8 cellular contexts compared by ENCODE assay signal in genomic region chr18:26574958-26575864, GRCh38. TPM values are rescaled to one million over a fixed set of nuclear protein-coding genes. Genes with fewer than 3 reads are reported as not detected.
A peak's percentile ranks its signal among the peaks of the same experiment; 100 is the strongest.
DNase-seq lines count a peak whose midpoint lies in the region; ATAC-seq, FAIRE-seq and TF ChIP-seq lines count a peak whose summit lies in the region.

No MANE protein-coding gene starts in this region.

- 26% methylated on average over 27 of the region's 27 CpGs for WGBS in GM12878 (ENCODE audit: insufficient coverage, insufficient replicate concordance, low lambda C conversion rate, missing lambda C conversion rate)

- no peak for TF ChIP-seq EP300 in GM12878 (IDR thresholded peaks at IDR 0.05; ENCODE audit: borderline replicate concordance in 1 of 2, control insufficient read depth in 1 of 2, low read depth in 2 of 2, low read length in 2 of 2)

- CTCF ChIA-PET in GM12878 (lab: Yijun Ruan, JAX), result interaction anchor here (0.9 to 1.2 kb wide), 3 partner anchors 11 to 74 kb away, joined by 3 to 4 read pairs (median 4); no protein-coding TSS in a partner anchor

- TF ChIP-seq RAD21 in GM12878 (IDR thresholded peaks at IDR 0.05; ENCODE audit: insufficient read depth, low read depth, low read length), result no peak

- no peak for TF ChIP-seq POLR2A in GM12878 (IDR thresholded peaks at IDR 0.05; ENCODE audit: low read depth, low read length)

- RAD21 ChIA-PET in GM12878 (lab: Charles Lee; ENCODE audit: unreplicated experiment), result interaction anchor here (1.6 kb wide), 1 partner anchor 168 kb away, joined by 3 read pairs; no protein-coding TSS in a partner anchor

- POLR2A ChIA-PET in GM12878 (lab: Charles Lee), result no interaction called here

- intact Hi-C loops in GM12878 (cut with micrococcal nuclease; ENCODE audit: unreplicated experiment), result loop anchor here (5.0 kb wide), 1 partner anchor 268 kb away; no protein-coding TSS in a partner anchor

- H3K36me3 ChIP-seq in ES-I3 (ENCODE audit: insufficient read depth, low read length), result no peaks in the 10 kb centered on the region
- H3K36me3 ChIP-seq in GM12878 (ENCODE audit: control insufficient read depth in 2 of 2, insufficient read depth in 2 of 2, low read length in 1 of 2), result no peaks in the 10 kb centered on the region
- H3K36me3 ChIP-seq in iPS-20b (ENCODE audit: insufficient read depth, low read depth, low read length), result no peaks in the 10 kb centered on the region

- H3K4me1 ChIP-seq in ES-I3 (ENCODE audit: insufficient read depth, low read length) (peaks cover 4% of the 10 kb centered on the region; the same call in 1 of the 2 replicates), GM12878 (ENCODE audit: control insufficient read depth, insufficient read depth, low read length) (peaks cover 5% of the 10 kb centered on the region; the same call in 1 of the 2 replicates), iPS-20b (ENCODE audit: insufficient read depth, low read length) (peaks cover 7% of the 10 kb centered on the region; the same call in 1 of the 2 replicates)

- H3K9ac ChIP-seq in ES-I3 (ENCODE audit: low read depth, low read length) (peak overlapping the region; percentile 49), GM12878 (ENCODE audit: control insufficient read depth, insufficient read depth, low read length) (peak overlapping the region; percentile 42), iPS-20b (ENCODE audit: low read depth, low read length) (peak overlapping the region; percentile 59; the same call in 1 of the 2 replicates)

- H3K9me3 ChIP-seq in ES-I3 (ENCODE audit: control insufficient read depth, insufficient read depth, low read length) (no peaks in the 10 kb centered on the region), GM12878 (replicated peaks; ENCODE audit: control insufficient read depth, insufficient read depth, low read length) (no peaks in the 10 kb centered on the region), iPS-20b (ENCODE audit: insufficient read depth, low read depth, low read length) (no peaks in the 10 kb centered on the region)

- FAIRE-seq in GM12878 (lab: Jason Lieb, UNC), result peak; percentile 61

- TF ChIP-seq CTCF in GM12878 (IDR thresholded peaks at IDR 0.05 in 2 of 3, conservative IDR thresholded peaks at IDR 0.05 in 1 of 3; ENCODE audit: control insufficient read depth in 2 of 3, extremely low read depth in 1 of 3, insufficient read depth in 1 of 3, low read depth in 3 of 3, low read length in 3 of 3), result no peak

- H3K27ac ChIP-seq in GM12878 (ENCODE audit: control insufficient read depth, insufficient read depth) (no peak overlapping the region), iPS-20b (ENCODE audit: low read length) (no peak overlapping the region), skin epidermis (peak overlapping the region in 17 of 21 experiments; percentile 9 to 79 (median 62))

- H3K4me3 ChIP-seq in GM12878 (peak overlapping the region; percentile 7; the same call in 1 of the 2 replicates), iPS-20b (ENCODE audit: low read length) (peak overlapping the region; percentile 59), skin epidermis (peak overlapping the region in 6 of 7 experiments; percentile 3 to 41 (median 21))

- DNase-seq in M059J (ENCODE audit: low read depth), result peak; percentile 73
- no peak for DNase-seq in GM12878 (ENCODE audit: low read depth, low spot score)
- DNase-seq in GF-D8 (lab: John Stamatoyannopoulos, UW), result no peak

- SMC1A ChIA-PET in GM12878 (lab: Charles Lee; ENCODE audit: uncharacterized antibody, unreplicated experiment), result interaction anchor here (0.9 kb wide), 1 partner anchor 170 kb away, joined by 3 read pairs; no protein-coding TSS in a partner anchor

- peak overlapping the region; percentile 89 for H2AFZ ChIP-seq in GM12878 (ENCODE audit: control insufficient read depth, low read depth, low read length)

- no TSS peak for BruUV-seq in GM12878 (replicated peaks; lab: Mats Ljungman, UMichigan)

- in situ Hi-C loops in GM12878 (cut with MboI), result no loop called here

- H3K79me2 ChIP-seq in GM12878 (ENCODE audit: control insufficient read depth, insufficient read depth, low read length), result no peaks in the 10 kb centered on the region

- peak overlapping the region; percentile 96 for H3K4me2 ChIP-seq in GM12878 (ENCODE audit: control insufficient read depth, insufficient read depth)

- H3K27me3 ChIP-seq in GM12878 (replicated peaks in 1 of 2; ENCODE audit: control insufficient read depth in 2 of 2, insufficient read depth in 2 of 2, low read length in 1 of 2), result no peaks in the 10 kb centered on the region; a peak in 1 of 4 replicates
- H3K27me3 ChIP-seq in iPS-20b (ENCODE audit: insufficient read depth, low read length), result peaks cover 32% of the 10 kb centered on the region

- no peaks in the 10 kb centered on the region for H4K20me1 ChIP-seq in GM12878 (ENCODE audit: control insufficient read depth, insufficient read depth)

- ATAC-seq in GM12878, result peak; percentile 48
- ATAC-seq in HG03565 (IDR thresholded peaks at IDR 0.05; ENCODE audit: unreplicated experiment), result no peak
- no peak for ATAC-seq in HG02678 (IDR thresholded peaks at IDR 0.05; ENCODE audit: unreplicated experiment)

TF ChIP-seq in GM12878, 131 proteins besides CTCF, POLR2A, EP300 and RAD21:
- TF ChIP-seq, protein P1, sequence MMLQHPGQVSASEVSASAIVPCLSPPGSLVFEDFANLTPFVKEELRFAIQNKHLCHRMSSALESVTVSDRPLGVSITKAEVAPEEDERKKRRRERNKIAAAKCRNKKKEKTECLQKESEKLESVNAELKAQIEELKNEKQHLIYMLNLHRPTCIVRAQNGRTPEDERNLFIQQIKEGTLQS (IDR thresholded peaks at IDR 0.05; ENCODE audit: borderline replicate concordance, extremely low read depth, low read depth, low read length), result no peak
- TF ChIP-seq RUNX3 (IDR thresholded peaks at IDR 0.05; ENCODE audit: low read length), result peak; percentile 20; the same call in 1 of the 2 replicates

RNA-seq across cellular contexts. Expression of gene KCTD1, which starts 26.9 kb away (rescaled TPM):
- 18.0 and 25.8 TPM in 2 replicates for total RNA-seq in M059J (2014; rRNA removed; shearing (Covaris generic))
- total RNA-seq in GM12878 (2013; cell fraction: nucleolus; rRNA removed), result 13.1 and 14.0 TPM in 2 replicates
- total RNA-seq in GM12878 (2014; rRNA removed), result 13.2 and 13.4 TPM in 2 replicates
- 5.9 and 6.5 TPM in 2 replicates for total RNA-seq in GM12878 (2014; rRNA removed; fragmentation: Illumina TruSeq; extraction: Trizol)
- total RNA-seq in GM12878 (2021), result 10.2 and 10.3 TPM in 2 replicates
- 2.4 TPM for polyA plus RNA-seq in GM12878 (2011; ENCODE audit: low read depth)
- polyA plus RNA-seq in GM12878 (2011; rRNA removed), result 2.6 and 3.5 TPM in 2 replicates
- 3.9 and 5.1 TPM in 2 replicates for polyA plus RNA-seq in GM12878 (2011; cell fraction: cytosol; rRNA removed)
- polyA plus RNA-seq in GM12878 (2011; cell fraction: nucleus; rRNA removed), result 11.0 and 12.0 TPM in 2 replicates
- polyA plus RNA-seq in GM12878 (2012), result 5.4 and 5.9 TPM in 2 replicates
- 6.2 and 6.5 TPM in 2 replicates for polyA plus RNA-seq in GM12878 (2014; fragmentation: Illumina TruSeq; extraction: Trizol)
- 1 to 10 TPM; 1.5 to 1.8 TPM for polyA plus RNA-seq in GM12878 (2014; fragmentation: Nextera tagmentation; extraction: Ambion mirVana)
- 5.2 and 5.8 TPM in 2 replicates for polyA plus RNA-seq in GM12878 (2014; rRNA removed)
- 1 to 10 TPM; 3.8 to 5.7 TPM for polyA plus RNA-seq in GM12878 (2016; fragmentation: Nextera tagmentation; extraction: Ambion mirVana)
- 7.1 and 14.3 TPM in 2 replicates for polyA minus RNA-seq in GM12878 (2011; rRNA and poly(A)+ RNA removed)
- 5.9 and 6.4 TPM in 2 replicates for polyA minus RNA-seq in GM12878 (2011; cell fraction: cytosol; rRNA and poly(A)+ RNA removed)
- polyA minus RNA-seq in GM12878 (2011; cell fraction: nucleus; rRNA and poly(A)+ RNA removed), result 20.3 and 43.5 TPM in 2 replicates

Comparison
In these comparisons a context has a peak if more than half of its experiments do, and no peak if none do; other contexts are left out.
1. H3K27ac ChIP-seq: peak in skin epidermis (17 of 21); none in GM12878 (single experiment) and iPS-20b (single experiment).
2. H3K4me3 ChIP-seq: peak in every context shown above with its lines; median percentile 59 in iPS-20b; 21 in skin epidermis; 7 in GM12878.
3. Peak in every context shown above with its lines, with median percentiles within 50 percentile points of each other: H3K9ac ChIP-seq.